8 cellular contexts compared by ENCODE assay signal in genomic region chr12:55940065-55940732, GRCh38. TPM values are rescaled to one million over a fixed set of nuclear protein-coding genes. Genes with fewer than 3 reads are reported as not detected.
A peak's percentile ranks its signal among the peaks of the same experiment; 100 is the strongest.
DNase-seq lines count a peak whose midpoint lies in the region; ATAC-seq and TF ChIP-seq lines count a peak whose summit lies in the region.

No MANE protein-coding gene starts in this region.

- H3K27me3 ChIP-seq in skeletal muscle tissue (ENCODE audit: control insufficient read depth in 3 of 3, insufficient read depth in 3 of 3, low read length in 3 of 3) = no peaks in the 10 kb centered on the region

- peak; percentile 20 for TF ChIP-seq POLR2A in GM18505 (IDR thresholded peaks at IDR 0.05; ENCODE audit: borderline replicate concordance, extremely low read depth, insufficient read depth, insufficient read length)

- in situ Hi-C loops in astrocyte of the spinal cord (cut with HindIII; ENCODE audit: low sequenced_read_pairs) = no loop called here

- ATAC-seq in GM18505 (IDR thresholded peaks at IDR 0.05; ENCODE audit: unreplicated experiment) (peak; percentile 83), HG02981 (IDR thresholded peaks at IDR 0.05; ENCODE audit: unreplicated experiment) (peak; percentile 94)

- H3K36me3 ChIP-seq in skeletal muscle tissue (ENCODE audit: control insufficient read depth in 3 of 3, insufficient read depth in 3 of 3, low read length in 3 of 3) = peaks cover 0 to 6% (median 0%) of the 10 kb centered on the region in 3 donors

- TF ChIP-seq CTCF in astrocyte of the spinal cord (IDR thresholded peaks at IDR 0.05; ENCODE audit: low read depth, low read length) = peak; percentile 97

- peaks cover 3 to 9% (median 9%) of the 10 kb centered on the region in 3 donors for H3K4me1 ChIP-seq in skeletal muscle tissue (ENCODE audit: control insufficient read depth in 3 of 3, insufficient read depth in 3 of 3, low read length in 3 of 3)

- no peak overlapping the region for H3K27ac ChIP-seq in skeletal muscle tissue (ENCODE audit: low read depth, low read length)

- H3K9me3 ChIP-seq in skeletal muscle tissue (ENCODE audit: control insufficient read depth in 3 of 3, low read length in 3 of 3) = no peaks in the 10 kb centered on the region

- DNase-seq in 8988T (peak; percentile 62), NCI-H2029 (lab: John Stamatoyannopoulos, UW) (peak; percentile 64), T1000 (lab: John Stamatoyannopoulos, UW) (peak; percentile 74), astrocyte of the spinal cord (ENCODE audit: low read depth, low spot score) (peak; percentile 81), iPS DF 4.7 (ENCODE audit: extremely low read depth, low spot score) (peak; percentile 89)

- H3K4me3 ChIP-seq in astrocyte of the spinal cord (ENCODE audit: low read depth, low read length) (no peak overlapping the region), skeletal muscle tissue (ENCODE audit: low read length in 3 of 3) (peak overlapping the region; percentile 53 to 54 (median 54))

- H3K9ac ChIP-seq in skeletal muscle tissue (ENCODE audit: low read depth in 1 of 3, low read length in 3 of 3) = peak overlapping the region in 2 of 3 donors; percentile 2 to 71

RNA-seq across cellular contexts. Expression of gene DGKA, which starts 9.2 kb away (rescaled TPM):
- total RNA-seq in skeletal muscle tissue = 6.8 TPM

RNA-seq across cellular contexts. Expression of gene PYM1, which starts 12.5 kb away (rescaled TPM):
- total RNA-seq in skeletal muscle tissue = 16.2 TPM

RNA-seq across cellular contexts. Expression of gene PMEL, which starts 25.6 kb away (rescaled TPM):
- total RNA-seq in skeletal muscle tissue = 0.52 TPM

RNA-seq across cellular contexts. Expression of gene CDK2, which starts 26.4 kb away (rescaled TPM):
- total RNA-seq in skeletal muscle tissue = 9.4 TPM

RNA-seq across cellular contexts. Expression of gene RAB5B, which starts 33.7 kb away (rescaled TPM):
- total RNA-seq in skeletal muscle tissue = 34.4 TPM
